In the genomic region with DNA sequence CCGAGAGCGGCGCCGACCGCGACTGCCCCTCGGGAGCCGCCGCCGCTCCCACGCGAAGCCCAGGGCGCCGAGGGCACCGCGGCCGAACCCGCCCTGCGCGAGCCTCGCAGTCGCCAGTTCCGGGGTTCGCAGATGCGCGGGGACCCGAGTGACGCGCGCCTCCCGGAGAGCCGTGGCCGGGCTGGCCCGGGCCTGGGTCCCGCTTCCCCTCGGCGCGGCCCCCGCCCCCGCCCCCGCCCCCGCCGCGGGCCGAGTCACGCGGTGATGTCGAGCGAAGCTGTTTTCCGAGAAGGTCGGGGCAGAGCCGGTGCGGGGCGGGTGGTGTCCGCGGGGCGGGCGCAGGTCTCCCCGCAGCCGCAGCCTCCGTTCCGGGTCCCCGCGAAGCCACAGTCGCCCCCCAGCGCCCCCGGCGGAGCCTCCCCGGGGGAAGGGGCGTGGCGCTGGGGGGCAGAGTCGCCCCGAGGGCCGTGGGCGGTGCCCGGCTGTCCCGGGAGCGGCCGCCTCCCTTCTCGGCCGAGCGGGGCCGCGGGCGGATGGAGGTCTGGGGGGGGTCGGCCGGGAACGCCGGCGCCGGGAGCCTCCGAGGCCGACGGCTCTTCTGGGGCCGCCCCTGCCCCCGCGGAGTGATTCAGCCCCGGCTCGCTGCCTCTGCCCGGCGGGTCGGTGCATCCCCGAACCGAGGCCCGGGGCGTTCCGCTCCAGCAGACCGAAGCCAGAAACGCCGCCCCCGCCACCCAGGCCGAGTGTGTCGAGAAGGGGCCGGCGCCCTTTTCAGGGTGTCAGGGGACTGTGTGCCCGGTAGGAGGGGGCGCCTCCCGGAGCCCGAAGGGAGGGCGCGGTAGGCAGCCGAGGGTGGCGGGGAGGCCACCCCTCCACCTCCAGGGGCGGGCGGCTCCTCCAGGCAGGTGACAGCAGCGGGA, we compare ENCODE assay signal across 8 cellular contexts. TPM values are rescaled to one million over a fixed set of nuclear protein-coding genes. Genes with fewer than 3 reads are reported as not detected.
DNase-seq lines count a peak whose midpoint lies in the region; ATAC-seq and TF ChIP-seq lines count a peak whose summit lies in the region.

No MANE protein-coding gene starts in this region.

- H4K20me1 ChIP-seq in MM.1S (ENCODE audit: insufficient read depth, low read length), result no peaks in the 10 kb centered on the region

- H3K4me2 ChIP-seq in parathyroid adenoma (ENCODE audit: low read length) (peak overlapping the region; percentile 88), MM.1S (ENCODE audit: low read depth, low read length) (no peak overlapping the region)

- peaks cover 17 to 27% (median 26%) of the 10 kb centered on the region in 3 donors for H3K27me3 Mint-ChIP-seq in CD14-positive monocyte (ENCODE audit: low read depth in 3 of 3)
- H3K27me3 Mint-ChIP-seq in activated T-cell treated with anti-CD3 and anti-CD28 coated beads, Interleukin-2, amount 50 U/mL, for 72 hours (ENCODE audit: low read depth), result peaks cover 25% of the 10 kb centered on the region

- H3K27me3 ChIP-seq in HL-60 (ENCODE audit: insufficient read depth, poor library complexity, severe bottlenecking) (peaks cover 13% of the 10 kb centered on the region), parathyroid adenoma (ENCODE audit: control insufficient read depth, insufficient read depth, low read length) (no peaks in the 10 kb centered on the region), MM.1S (replicated peaks; ENCODE audit: insufficient read depth, low read length) (peaks cover 78% of the 10 kb centered on the region)

- TF ChIP-seq CTCF in CD14-positive monocyte (IDR thresholded peaks at IDR 0.05) (no peak), HL-60 (IDR thresholded peaks at IDR 0.05; ENCODE audit: insufficient read depth, low read length) (no peak), parathyroid adenoma (IDR thresholded peaks at IDR 0.05) (no peak), MM.1S (IDR thresholded peaks at IDR 0.05; ENCODE audit: low read length) (no peak)

- H3K9me3 Mint-ChIP-seq in CD14-positive monocyte, result peaks cover 0 to 4% (median 0%) of the 10 kb centered on the region in 7 donors
- H3K9me3 Mint-ChIP-seq in activated T-cell treated with anti-CD3 and anti-CD28 coated beads, Interleukin-2, amount 50 U/mL, for 72 hours, result no peaks in the 10 kb centered on the region

- no peaks in the 10 kb centered on the region for H3K9me2 ChIP-seq in MM.1S (replicated peaks; ENCODE audit: insufficient read depth, low read length)

- intact Hi-C loops in CD14-positive monocyte (cut with micrococcal nuclease), result loop anchor here (2.0 to 5.0 kb wide), 3 partner anchors 28 to 119 kb away; no protein-coding TSS in a partner anchor

- H3F3A ChIP-seq in MM.1S (ENCODE audit: insufficient read depth, low read length), result no peaks in the 10 kb centered on the region

- H3K9me3 ChIP-seq in parathyroid adenoma (ENCODE audit: control insufficient read depth, low read length) (no peaks in the 10 kb centered on the region), MM.1S (replicated peaks; ENCODE audit: insufficient read depth, low read length) (no peaks in the 10 kb centered on the region)

- H3K79me2 ChIP-seq in parathyroid adenoma (peaks cover 31% of the 10 kb centered on the region), MM.1S (ENCODE audit: low read length) (peaks cover 26% of the 10 kb centered on the region; the same call in 1 of the 2 replicates)

- DNase-seq in CD14-positive monocyte (ENCODE audit: low spot score), result no peak
- no peak for DNase-seq in HL-60 (ENCODE audit: low read depth in 1 of 2, low spot score in 1 of 2)
- peak; percentile 64 to 74 for DNase-seq in activated T-cell treated with anti-CD3 and anti-CD28 coated beads, Interleukin-2, amount 50 U/mL, for 72 hours
- peak; percentile 81 for DNase-seq in germinal center (ENCODE audit: low spot score)
- no peak for DNase-seq in MM.1S
- DNase-seq in SKM-1 treated with dmso at 0.1 percent for 144 hours (lab: John Stamatoyannopoulos, UW; ENCODE audit: unreplicated experiment), result no peak

- peak overlapping the region; percentile 88 for H3K9ac ChIP-seq in parathyroid adenoma
- H3K9ac ChIP-seq in MM.1S (ENCODE audit: low read length), result no peak overlapping the region

- H3K4me1 ChIP-seq in parathyroid adenoma, result peaks cover 55% of the 10 kb centered on the region
- H3K4me1 ChIP-seq in MM.1S (ENCODE audit: low read length), result no peaks in the 10 kb centered on the region

- H3K36me3 ChIP-seq in parathyroid adenoma (ENCODE audit: control insufficient read depth, insufficient read depth, low read length) (no peaks in the 10 kb centered on the region), MM.1S (replicated peaks; ENCODE audit: insufficient read depth, low read length) (no peaks in the 10 kb centered on the region)

- H3K4me3 ChIP-seq in HL-60 (replicated peaks; ENCODE audit: insufficient read depth, low read length) (peak overlapping the region; percentile 37), parathyroid adenoma (ENCODE audit: low read depth, low read length) (peak overlapping the region; percentile 82), MM.1S (ENCODE audit: low read length) (no peak overlapping the region)

- ATAC-seq in activated T-cell treated with anti-CD3 and anti-CD28 coated beads, Interleukin-2, amount 50 U/mL, for 72 hours (replicated peaks in 1 of 2), result peak; percentile 2 to 4
- no peak for ATAC-seq in HG03460 (IDR thresholded peaks at IDR 0.05; ENCODE audit: unreplicated experiment)

- peak overlapping the region; percentile 9 for H2AFZ ChIP-seq in parathyroid adenoma
- H2AFZ ChIP-seq in MM.1S (ENCODE audit: low read length), result no peak overlapping the region

- H3K4me1 Mint-ChIP-seq in CD14-positive monocyte, result peaks cover 50% of the 10 kb centered on the region
- peaks cover 48% of the 10 kb centered on the region for H3K4me1 Mint-ChIP-seq in activated T-cell treated with anti-CD3 and anti-CD28 coated beads, Interleukin-2, amount 50 U/mL, for 72 hours (ENCODE audit: low read depth)

- H3K27ac Mint-ChIP-seq in CD14-positive monocyte, result peak overlapping the region in 2 of 7 donors; percentile 48 to 91
- H3K27ac Mint-ChIP-seq in activated T-cell treated with anti-CD3 and anti-CD28 coated beads, Interleukin-2, amount 50 U/mL, for 72 hours, result no peak overlapping the region

- no peak overlapping the region for H3K27ac ChIP-seq in HL-60 (replicated peaks)
- peak overlapping the region; percentile 97 for H3K27ac ChIP-seq in parathyroid adenoma
- H3K27ac ChIP-seq in MM.1S (ENCODE audit: low read length), result no peak overlapping the region

- peaks cover 43 to 45% of the 10 kb centered on the region in 2 donors for H3K36me3 Mint-ChIP-seq in CD14-positive monocyte
- H3K36me3 Mint-ChIP-seq in activated T-cell treated with anti-CD3 and anti-CD28 coated beads, Interleukin-2, amount 50 U/mL, for 72 hours (ENCODE audit: insufficient read depth in 2 of 2), result peaks cover 5 to 15% of the 10 kb centered on the region in 2 donors

- H3K4me3 Mint-ChIP-seq in CD14-positive monocyte, result peak overlapping the region; percentile 90 to 92
- H3K4me3 Mint-ChIP-seq in activated T-cell treated with anti-CD3 and anti-CD28 coated beads, Interleukin-2, amount 50 U/mL, for 72 hours, result peak overlapping the region; percentile 80 to 88

RNA-seq across cellular contexts. Expression of a gene that starts 1.5 kb away (rescaled TPM):
- polyA plus RNA-seq in CD14-positive monocyte, result 10 to 100 TPM; 13.1 to 29.8 TPM
- total RNA-seq in activated T-cell treated with anti-CD3 and anti-CD28 coated beads, Interleukin-2, amount 50 U/mL, for 72 hours, result 100 to 1,000 TPM; 137 to 198 TPM

Comparison
In these comparisons a context has a peak if more than half of its experiments do, and no peak if none do; other contexts are left out.
1. DNase-seq: peak in activated T-cell treated with anti-CD3 and anti-CD28 coated beads, Interleukin-2, amount 50 U/mL, for 72 hours (2 of 2) and germinal center (single experiment); none in CD14-positive monocyte (single experiment), HL-60 (0 of 2), MM.1S (single experiment) and SKM-1 treated with dmso at 0.1 percent for 144 hours (single experiment).